ENCODE assay signal across 8 cellular contexts in the genomic region with DNA sequence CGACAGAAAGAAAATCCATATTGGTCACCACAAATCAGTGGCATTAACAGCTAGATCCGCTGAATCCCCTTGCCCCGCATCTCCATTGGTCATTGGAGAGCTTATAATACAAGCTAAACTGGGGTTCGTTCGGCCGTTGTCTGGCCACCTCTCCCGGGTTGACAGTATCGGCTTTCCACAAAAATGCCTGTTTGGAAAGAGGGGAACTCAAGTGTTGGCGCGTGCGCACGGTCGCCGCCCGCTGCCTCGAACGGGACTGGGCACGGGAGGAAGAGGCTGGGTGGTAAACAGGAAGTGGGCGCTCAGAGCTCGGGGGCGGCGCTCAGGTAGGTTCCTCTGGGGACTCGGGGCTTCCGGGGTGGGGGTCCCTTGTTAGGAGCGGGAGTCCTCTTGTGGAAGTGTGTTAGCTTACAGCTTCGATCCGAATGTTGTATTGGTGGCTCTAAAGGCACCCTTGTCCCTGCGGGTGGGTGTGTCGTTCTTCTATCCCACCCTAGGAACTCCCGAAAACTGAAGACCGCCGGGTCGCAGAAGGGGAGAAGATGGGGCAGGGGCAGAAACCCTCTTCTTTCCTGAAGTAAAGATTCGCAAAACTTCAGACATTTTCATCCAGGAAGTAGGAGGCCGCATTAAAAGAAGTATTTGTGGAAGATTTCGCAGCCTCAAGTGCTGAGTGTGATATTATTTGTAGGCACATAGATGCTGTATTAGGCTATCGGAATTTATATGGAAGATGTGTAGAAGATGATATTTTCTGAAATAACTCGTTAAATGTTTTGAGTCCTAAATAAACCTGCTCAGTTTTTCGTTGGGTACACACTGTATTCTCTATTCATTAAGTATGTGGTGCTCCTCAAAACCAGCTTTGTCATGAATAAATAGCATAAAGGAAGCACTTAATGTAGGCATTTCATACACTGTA. TPM values are rescaled to one million over a fixed set of nuclear protein-coding genes. Genes with fewer than 3 reads are reported as not detected.
DNase-seq lines count a peak whose midpoint lies in the region; ATAC-seq and TF ChIP-seq lines count a peak whose summit lies in the region.

No MANE protein-coding gene starts in this region.

- peak overlapping the region; percentile 100 for H3K27ac Mint-ChIP-seq in activated naive CD4-positive, alpha-beta T cell treated with anti-CD3 and anti-CD28 coated beads, Interleukin-2, amount 50 U/mL, for 24 hours

- H3K4me3 Mint-ChIP-seq in activated naive CD4-positive, alpha-beta T cell treated with anti-CD3 and anti-CD28 coated beads, Interleukin-2, amount 50 U/mL, for 24 hours = peak overlapping the region; percentile 99

- WGBS in testis, 2 donors = 0% methylated on average over 38 to 39 of the region's 39 CpGs

- intact Hi-C loops in testis (cut with DNase I; ENCODE audit: low total_unique reads) = no loop called here

- no peaks in the 10 kb centered on the region for H3K9me3 Mint-ChIP-seq in activated naive CD4-positive, alpha-beta T cell treated with anti-CD3 and anti-CD28 coated beads, Interleukin-2, amount 50 U/mL, for 24 hours

- H3K36me3 ChIP-seq in SK-N-MC (ENCODE audit: insufficient read depth, low read length) = peaks cover 2% of the 10 kb centered on the region; the same call in 1 of the 2 replicates
- no peaks in the 10 kb centered on the region for H3K36me3 ChIP-seq in testis (ENCODE audit: low read depth, missing control alignments)

- peaks cover 64% of the 10 kb centered on the region for H3K4me1 Mint-ChIP-seq in activated naive CD4-positive, alpha-beta T cell treated with anti-CD3 and anti-CD28 coated beads, Interleukin-2, amount 50 U/mL, for 24 hours

- H3K4me3 ChIP-seq in SK-N-MC = peak overlapping the region; percentile 99
- H3K4me3 ChIP-seq in testis = peak overlapping the region; percentile 77 to 84

- TF ChIP-seq CTCF in GM10266 (IDR thresholded peaks at IDR 0.05; ENCODE audit: control insufficient read depth, insufficient read depth, low read depth, missing control alignments) (no peak), testis (IDR thresholded peaks at IDR 0.05) (peak in 1 of 3 experiments; percentile 21)

- peak overlapping the region; percentile 98 for H3K27ac ChIP-seq in SK-N-MC
- H3K27ac ChIP-seq in testis = peak overlapping the region; percentile 83 to 96

- H3K9me3 ChIP-seq in SK-N-MC (ENCODE audit: low read depth, low read length) = no peaks in the 10 kb centered on the region
- no peaks in the 10 kb centered on the region for H3K9me3 ChIP-seq in testis

- no peaks in the 10 kb centered on the region for H3K27me3 ChIP-seq in testis

- H3K4me1 ChIP-seq in testis = peaks cover 16% of the 10 kb centered on the region

- H3K36me3 Mint-ChIP-seq in activated naive CD4-positive, alpha-beta T cell treated with anti-CD3 and anti-CD28 coated beads, Interleukin-2, amount 50 U/mL, for 24 hours = peaks cover 12% of the 10 kb centered on the region

- peak overlapping the region; percentile 97 for H3K9ac ChIP-seq in SK-N-MC (ENCODE audit: insufficient read length)

- ATAC-seq in HG02588 (IDR thresholded peaks at IDR 0.05; ENCODE audit: unreplicated experiment) = peak; percentile 66

- H3K27me3 Mint-ChIP-seq in activated naive CD4-positive, alpha-beta T cell treated with anti-CD3 and anti-CD28 coated beads, Interleukin-2, amount 50 U/mL, for 24 hours = no peaks in the 10 kb centered on the region

- no peak for TF ChIP-seq POLR2A in testis (IDR thresholded peaks at IDR 0.05)

- DNase-seq in GM10266 (ENCODE audit: extremely low spot score) (peak; percentile 82), NCI-H1048 (lab: John Stamatoyannopoulos, UW) (peak; percentile 99), SK-N-MC (ENCODE audit: low read depth, low spot score) (peak; percentile 81), globus pallidus (ENCODE audit: low spot score) (peak; percentile 95), occipital lobe (lab: John Stamatoyannopoulos, UW) (peak; percentile 89), testis (peak; percentile 97)

RNA-seq across cellular contexts. Expression of a gene that starts 1.0 kb away (rescaled TPM):
- 66.9 TPM for total RNA-seq in occipital lobe
- total RNA-seq in testis = 10 to 100 TPM; 37.3 to 41.3 TPM
- 20.8 TPM for polyA plus RNA-seq in testis (ENCODE audit: insufficient read depth, low read depth, low replicate concordance)

RNA-seq across cellular contexts. Expression of a gene that starts 1.1 kb away (rescaled TPM):
- total RNA-seq in occipital lobe (37.0 TPM), testis (10 to 100 TPM; 66.8 to 73.1 TPM)
- 83.5 TPM for polyA plus RNA-seq in testis (ENCODE audit: insufficient read depth, low read depth, low replicate concordance)

RNA-seq across cellular contexts. Expression of a gene that starts 23.6 kb away (rescaled TPM):
- total RNA-seq in occipital lobe (not detected), testis (1 to 10 TPM in 1 of 2 donors, under 1 TPM in 1; 0.71 to 2.3 TPM)
- polyA plus RNA-seq in testis (ENCODE audit: insufficient read depth, low read depth, low replicate concordance) = not detected

Comparison
In these comparisons a context has a peak if more than half of its experiments do, and no peak if none do; other contexts are left out.
1. Peak in every context shown above with its lines: DNase-seq, ATAC-seq, H3K4me3 ChIP-seq and H3K27ac ChIP-seq.